ENCODE assay signal across 10 cellular contexts in genomic region chr2:215434447-215435260, GRCh38. TPM values are rescaled to one million over a fixed set of nuclear protein-coding genes. Genes with fewer than 3 reads are reported as not detected.
A peak's percentile ranks its signal among the peaks of the same experiment; 100 is the strongest.
DNase-seq lines count a peak whose midpoint lies in the region; ATAC-seq, FAIRE-seq and TF ChIP-seq lines count a peak whose summit lies in the region.
"Had no signal": no experiment of that assay in that cellular context is flagged by ENCODE, and none has a peak within 500 bp of the region (broad histone marks: within the 10 kb centered on the region; RNA-seq: fewer than 3 reads in every experiment).

No MANE protein-coding gene starts in this region.

- no peaks in the 10 kb centered on the region for H3K36me3 Mint-ChIP-seq in stimulated activated naive CD8-positive, alpha-beta T cell treated with anti-CD3 and anti-CD28 coated beads, Interleukin-15, Interleukin-2, amounts not matched to agents 100 ng/mL and 50 ng/mL, for 24 hours (ENCODE audit: low read depth)
- no peaks in the 10 kb centered on the region for H3K36me3 Mint-ChIP-seq in central memory CD8-positive, alpha-beta T cell (ENCODE audit: insufficient read depth)
- peaks cover 17% of the 10 kb centered on the region for H3K36me3 Mint-ChIP-seq in mesothelial cell of epicardium

- H3K4me1 Mint-ChIP-seq in stimulated activated naive CD8-positive, alpha-beta T cell treated with anti-CD3 and anti-CD28 coated beads, Interleukin-15, Interleukin-2, amounts not matched to agents 100 ng/mL and 50 ng/mL, for 24 hours (ENCODE audit: low read depth) = peaks cover 18% of the 10 kb centered on the region
- peaks cover 16% of the 10 kb centered on the region for H3K4me1 Mint-ChIP-seq in central memory CD8-positive, alpha-beta T cell
- H3K4me1 Mint-ChIP-seq in mesothelial cell of epicardium = peaks cover 48% of the 10 kb centered on the region

- no peak for DNase-seq in stimulated activated naive CD8-positive, alpha-beta T cell treated with anti-CD3 and anti-CD28 coated beads, Interleukin-15, Interleukin-2, amounts not matched to agents 100 U/mL and 50 U/mL, for 24 hours
- no peak for DNase-seq in central memory CD8-positive, alpha-beta T cell (ENCODE audit: low spot score in 2 of 2)
- no peak for DNase-seq in mesothelial cell of epicardium (ENCODE audit: low spot score in 2 of 2, unreplicated experiment in 2 of 2)
- DNase-seq in NCI-H146 treated with DMSO at 0.1 percent for 48 hours (lab: John Stamatoyannopoulos, UW; ENCODE audit: unreplicated experiment) = no peak
- DNase-seq in GM12892 (ENCODE audit: insufficient read length) = no peak
- no peak for DNase-seq in activated gamma-delta T cell (lab: John Stamatoyannopoulos, UW)
- DNase-seq: GF-D8, NCI-H446 had no signal

- ATAC-seq in stimulated activated naive CD8-positive, alpha-beta T cell treated with anti-CD3 and anti-CD28 coated beads, Interleukin-15, Interleukin-2, amounts not matched to agents 100 U/mL and 50 U/mL, for 24 hours = no peak
- no peak for ATAC-seq in central memory CD8-positive, alpha-beta T cell (replicated peaks; ENCODE audit: extremely low read depth, poor library complexity, severe bottlenecking)
- no peak for ATAC-seq in GM21360 (IDR thresholded peaks at IDR 0.05; ENCODE audit: unreplicated experiment)

- no peak overlapping the region for H3K27ac Mint-ChIP-seq in stimulated activated naive CD8-positive, alpha-beta T cell treated with anti-CD3 and anti-CD28 coated beads, Interleukin-15, Interleukin-2, amounts not matched to agents 100 ng/mL and 50 ng/mL, for 24 hours
- H3K27ac Mint-ChIP-seq in central memory CD8-positive, alpha-beta T cell (ENCODE audit: low read depth) = no peak overlapping the region
- peak overlapping the region; percentile 89 for H3K27ac Mint-ChIP-seq in mesothelial cell of epicardium

- H3K27me3 Mint-ChIP-seq in stimulated activated naive CD8-positive, alpha-beta T cell treated with anti-CD3 and anti-CD28 coated beads, Interleukin-15, Interleukin-2, amounts not matched to agents 100 ng/mL and 50 ng/mL, for 24 hours = peaks cover 78% of the 10 kb centered on the region
- H3K27me3 Mint-ChIP-seq in central memory CD8-positive, alpha-beta T cell = peaks cover 94% of the 10 kb centered on the region
- peaks cover 16% of the 10 kb centered on the region for H3K27me3 Mint-ChIP-seq in mesothelial cell of epicardium (ENCODE audit: low read depth)

- no peak for FAIRE-seq in GM12892 (lab: Jason Lieb, UNC)

- no peaks in the 10 kb centered on the region for H3K9me3 Mint-ChIP-seq in stimulated activated naive CD8-positive, alpha-beta T cell treated with anti-CD3 and anti-CD28 coated beads, Interleukin-15, Interleukin-2, amounts not matched to agents 100 ng/mL and 50 ng/mL, for 24 hours
- H3K9me3 Mint-ChIP-seq in central memory CD8-positive, alpha-beta T cell = no peaks in the 10 kb centered on the region
- H3K9me3 Mint-ChIP-seq in mesothelial cell of epicardium = no peaks in the 10 kb centered on the region

- TF ChIP-seq POLR2A in GM12892 (IDR thresholded peaks at IDR 0.05; ENCODE audit: low read depth, low read length) = no peak

- no peak for TF ChIP-seq CTCF in mesothelial cell of epicardium (IDR thresholded peaks at IDR 0.05; ENCODE audit: unreplicated experiment)

- H3K4me3 Mint-ChIP-seq in stimulated activated naive CD8-positive, alpha-beta T cell treated with anti-CD3 and anti-CD28 coated beads, Interleukin-15, Interleukin-2, amounts not matched to agents 100 ng/mL and 50 ng/mL, for 24 hours = peak overlapping the region; percentile 53
- H3K4me3 Mint-ChIP-seq in central memory CD8-positive, alpha-beta T cell = peak overlapping the region; percentile 65
- peak overlapping the region; percentile 80 for H3K4me3 Mint-ChIP-seq in mesothelial cell of epicardium

RNA-seq across cellular contexts. Expression of gene FN1, which starts 1.2 kb away (rescaled TPM):
- total RNA-seq in mesothelial cell of epicardium = 829 to 909 TPM (median 896 TPM) in 3 replicates
- polyA plus RNA-seq in GM12892 (2012; ENCODE audit: missing spikeins) = 2.2 TPM
